ENCODE assay signal across 11 cellular contexts in the genomic region with DNA sequence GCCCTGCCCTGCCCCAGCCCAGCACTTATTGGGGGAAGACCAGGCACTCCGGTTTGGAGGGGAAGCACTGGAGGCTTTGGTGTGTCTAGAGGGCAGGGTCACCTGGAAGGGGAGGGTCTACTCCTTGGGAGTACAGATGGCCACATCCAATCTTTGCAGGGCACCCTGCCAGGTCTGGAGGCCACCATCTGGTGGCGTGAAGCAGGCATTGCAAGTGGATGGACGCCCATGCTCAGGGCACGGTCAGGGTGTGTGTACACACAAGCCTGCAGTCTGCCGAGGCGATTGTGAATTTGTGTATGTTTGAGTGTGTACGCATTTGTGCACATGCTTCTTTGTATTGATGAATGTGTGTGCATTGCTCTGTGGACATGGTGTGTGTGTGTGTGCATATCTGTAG. TPM values are rescaled to one million over a fixed set of nuclear protein-coding genes. Genes with fewer than 3 reads are reported as not detected.
A peak's percentile ranks its signal among the peaks of the same experiment; 100 is the strongest.
DNase-seq lines count a peak whose midpoint lies in the region; ATAC-seq, FAIRE-seq and TF ChIP-seq lines count a peak whose summit lies in the region.
"Not testable (repeated sequence)": the region's sequence is repeated elsewhere in the genome, so short reads cannot be mapped to it uniquely, and the experiment has no call there.
"Had no signal": no experiment of that assay in that cellular context is flagged by ENCODE, and none has a peak within 500 bp of the region (broad histone marks: within the 10 kb centered on the region; RNA-seq: fewer than 3 reads in every experiment).

No MANE protein-coding gene starts in this region.

- not testable (repeated sequence) for TF ChIP-seq EP300 in K562 (IDR thresholded peaks at IDR 0.05; ENCODE audit: low read length)

- intact Hi-C loops in activated B cell treated with CpG ODN at 0.5 μM for 24 hours (cut with micrococcal nuclease); K562 (cut with micrococcal nuclease); Right ventricle myocardium inferior (cut with DNase I); left lung (cut with DNase I); psoas muscle (cut with DNase I): not testable (repeated sequence)

- H3K4me1 ChIP-seq in DOHH2 (ENCODE audit: control insufficient read depth, low read length); KMS-11 (ENCODE audit: low read depth, poor library complexity, severe bottlenecking); left lung; psoas muscle: not testable (repeated sequence)
- H3K4me1 ChIP-seq in K562 (replicated peaks in 1 of 2; ENCODE audit: control insufficient read depth in 2 of 2, insufficient read depth in 2 of 2, low read length in 2 of 2): peaks cover 0 to 10% of the 10 kb centered on the region in 2 experiments; a peak in 2 of 5 replicates

- POLR2A ChIA-PET in activated B cell treated with CpG ODN at 0.5 μM for 24 hours (lab: Charles Lee); K562 (lab: Yijun Ruan, JAX): not testable (repeated sequence)

- H3F3A ChIP-seq in DOHH2 (ENCODE audit: control insufficient read depth, insufficient read depth): not testable (repeated sequence)

- H3K9me3 ChIP-seq in DOHH2 (ENCODE audit: control insufficient read depth, insufficient read depth, low read length); K562 (replicated peaks; ENCODE audit: control insufficient read depth, insufficient read depth, low read depth, low read length); left lung; psoas muscle: not testable (repeated sequence)

- BruUV-seq in K562 (replicated peaks; lab: Mats Ljungman, UMichigan): not testable (repeated sequence)

- not testable (repeated sequence) for H3K27me3 Mint-ChIP-seq in activated B cell treated with CpG ODN at 0.5 μM for 24 hours

- not testable (repeated sequence) for H3K79me2 ChIP-seq in DOHH2 (ENCODE audit: control insufficient read depth, low read length); KMS-11 (ENCODE audit: insufficient read depth, low read depth); K562 (ENCODE audit: control insufficient read depth, insufficient read depth, low read length)

- peak; percentile 97 for FAIRE-seq in K562 (lab: Jason Lieb, UNC)

- CTCF ChIA-PET in activated B cell treated with CpG ODN at 0.5 μM for 24 hours (lab: Charles Lee): not testable (repeated sequence)
- CTCF ChIA-PET in K562 (lab: Yijun Ruan, JAX; ENCODE audit: low intra/inter-chr PET ratio): interaction anchor here (0.9 to 1.0 kb wide), 4 partner anchors 81 to 85 kb away, joined by 3 to 4 read pairs (median 4); no protein-coding TSS in a partner anchor

- not testable (repeated sequence) for H3K36me3 Mint-ChIP-seq in activated B cell treated with CpG ODN at 0.5 μM for 24 hours (ENCODE audit: low read depth)

- H3K4me2 ChIP-seq in DOHH2 (ENCODE audit: low read length); KMS-11; K562 (ENCODE audit: insufficient read depth, low read length): not testable (repeated sequence)

- not testable (repeated sequence) for H3K9ac ChIP-seq in KMS-11; K562 (ENCODE audit: insufficient read depth in 1 of 2, low read depth in 2 of 2, low read length in 2 of 2)

- not testable (repeated sequence) for H3K27ac Mint-ChIP-seq in activated B cell treated with CpG ODN at 0.5 μM for 24 hours

- H3K9me2 ChIP-seq in DOHH2 (replicated peaks; ENCODE audit: control insufficient read depth, low read length): not testable (repeated sequence)

- not testable (repeated sequence) for H3K9me3 Mint-ChIP-seq in activated B cell treated with CpG ODN at 0.5 μM for 24 hours

- H3K27me3 ChIP-seq in DOHH2 (ENCODE audit: control insufficient read depth, low read length); KMS-11 (ENCODE audit: insufficient read depth, low read depth); K562 (ENCODE audit: control insufficient read depth in 2 of 2, insufficient read depth in 2 of 2, low read length in 2 of 2); psoas muscle (ENCODE audit: insufficient read depth in 3 of 3, low read length in 2 of 3): not testable (repeated sequence)
- peaks cover 0 to 30% of the 10 kb centered on the region in 2 donors for H3K27me3 ChIP-seq in left lung

- not testable (repeated sequence) for H4K20me1 ChIP-seq in DOHH2 (ENCODE audit: control insufficient read depth, insufficient read depth, low read depth, low read length); KMS-11 (ENCODE audit: insufficient read depth); K562 (replicated peaks; ENCODE audit: control insufficient read depth, insufficient read depth, low read length)

- in situ Hi-C loops in K562 (cut with MboI): not testable (repeated sequence)

- TF ChIP-seq POLR2A in K562 (conservative IDR thresholded peaks at IDR 0.05): not testable (repeated sequence)

- TF ChIP-seq RAD21 in K562 (CRISPR knock-in tag; conservative IDR thresholded peaks at IDR 0.05 in 1 of 2, IDR thresholded peaks at IDR 0.05 in 1 of 2): not testable (repeated sequence)

- peak; percentile 26 for TF ChIP-seq CTCF in DOHH2 (IDR thresholded peaks at IDR 0.05; ENCODE audit: low read depth, low read length, poor library complexity, severe bottlenecking)
- peak; percentile 36; the same call in 1 of the 2 replicates for TF ChIP-seq CTCF in KMS-11 (conservative IDR thresholded peaks at IDR 0.05; ENCODE audit: low read depth, low read length)
- not testable (repeated sequence) for TF ChIP-seq CTCF in activated B cell treated with CpG ODN at 0.5 μM for 24 hours (IDR thresholded peaks at IDR 0.05); K562 (IDR thresholded peaks at IDR 0.05 in 2 of 3, conservative IDR thresholded peaks at IDR 0.05 in 1 of 3; ENCODE audit: insufficient read depth in 2 of 3, low read depth in 1 of 3, low read length in 3 of 3)
- TF ChIP-seq CTCF in left lung (IDR thresholded peaks at IDR 0.05): peak in 1 of 2 donors; percentile 11
- TF ChIP-seq CTCF in psoas muscle (IDR thresholded peaks at IDR 0.05): peak; percentile 19

- DNase-seq in activated B cell treated with CpG ODN at 0.5 μM for 24 hours; K562 (ENCODE audit: extremely low read depth in 1 of 4, low spot score in 3 of 4); Right ventricle myocardium inferior (ENCODE audit: missing footprints); left lung; psoas muscle: not testable (repeated sequence)

- H3K27ac ChIP-seq in DOHH2 (ENCODE audit: low read depth, low read length); KMS-11; K562 (ENCODE audit: extremely low read depth, low read depth, low read length); left lung; psoas muscle: not testable (repeated sequence)

- H2AFZ ChIP-seq in KMS-11 (ENCODE audit: low read depth); K562 (ENCODE audit: low read depth, low read length): not testable (repeated sequence)

- not testable (repeated sequence) for H3K4me3 Mint-ChIP-seq in activated B cell treated with CpG ODN at 0.5 μM for 24 hours

- not testable (repeated sequence) for H3K4me1 Mint-ChIP-seq in activated B cell treated with CpG ODN at 0.5 μM for 24 hours

- ATAC-seq in activated B cell treated with CpG ODN at 0.5 μM for 24 hours (ENCODE audit: low read depth) (peak; percentile 41), K562 (peak; percentile 75), Right ventricle myocardium inferior (peak; percentile 63), left lung (peak; percentile 70), psoas muscle (peak; percentile 63 to 88 (median 76))

- H3K4me3 ChIP-seq in DOHH2 (ENCODE audit: low read length); KMS-11 (IDR thresholded peaks at IDR 0.05; ENCODE audit: insufficient read depth, low read depth, low read length); K562; left lung; psoas muscle: not testable (repeated sequence)

- H3K9me1 ChIP-seq in K562 (ENCODE audit: control insufficient read depth, insufficient read depth, low read length): not testable (repeated sequence)

- not testable (repeated sequence) for H3K36me3 ChIP-seq in DOHH2 (ENCODE audit: control insufficient read depth, low read length); KMS-11 (ENCODE audit: insufficient read depth); K562 (ENCODE audit: control insufficient read depth, insufficient read depth, low read length); left lung; psoas muscle (ENCODE audit: insufficient read depth in 1 of 2, low read depth in 1 of 2)

- no CpG with 5 or more reads among the region's 7 CpGs for WGBS in K562 (ENCODE audit: insufficient coverage, low coverage, missing lambda C conversion rate)
- WGBS in psoas muscle, 3 donors: no CpG with 5 or more reads among the region's 7 CpGs

RNA-seq across cellular contexts. Expression of a gene that starts 36.4 kb away (rescaled TPM):
- total RNA-seq in activated B cell treated with CpG ODN at 0.5 μM for 24 hours (3,526 and 4,195 TPM in 2 replicates), K562 (2014; rRNA removed) (under 0.01 TPM in 2 replicates), K562 (2014; rRNA removed; fragmentation: Illumina TruSeq; extraction: Trizol) (28,565 and 32,823 TPM in 2 replicates), K562 (2015; rRNA removed; fragmentation: Illumina TruSeq; extraction: Trizol) (20,456 and 27,045 TPM in 2 replicates), K562 (2021) (2,231 and 2,538 TPM in 2 replicates), Right ventricle myocardium inferior (4,572 TPM), left lung (1,000 to 10,000 TPM; 2,748 to 3,444 TPM), psoas muscle (1,000 to 10,000 TPM; 1,264 to 5,208 (median 3,151) TPM)
- total RNA-seq in K562 (2011; cell fraction: chromatin; rRNA removed; ENCODE audit: low replicate concordance): under 0.01 TPM in 2 replicates
- under 0.01 and 21,200 TPM in 2 replicates for total RNA-seq in K562 (2011; cell fraction: nucleolus; rRNA removed)
- under 0.01 and 24,158 TPM in 2 replicates for total RNA-seq in K562 (2011; cell fraction: nucleoplasm; rRNA removed)
- polyA plus RNA-seq in K562 (2011; rRNA removed) (83.9 TPM in 1 of 2 replicates, not detected in the other), K562 (2014; fragmentation: Illumina TruSeq; extraction: Trizol) (not detected in 2 replicates), K562 (2014; fragmentation: Nextera tagmentation; extraction: Ambion mirVana) (1 to 10 TPM in 1 of 2 experiments, not detected in 1; 3.0 TPM), K562 (2014; rRNA removed) (not detected in 2 replicates), psoas muscle (not detected)
- polyA plus RNA-seq in K562 (2011; cell fraction: cytosol; rRNA removed): under 0.01 TPM in 1 of 2 replicates, not detected in the other
- under 0.01 and 1,424 TPM in 2 replicates for polyA plus RNA-seq in K562 (2011; cell fraction: nucleus; rRNA removed)
- polyA plus RNA-seq in K562 (2012): 25.1 TPM in 1 of 2 replicates, not detected in the other
- 10,756 and 20,531 TPM in 2 replicates for polyA minus RNA-seq in K562 (2011; rRNA and poly(A)+ RNA removed)
- 58,964 and 66,171 TPM in 2 replicates for polyA minus RNA-seq in K562 (2011; cell fraction: cytosol; rRNA and poly(A)+ RNA removed)
- 66,769 and 85,880 TPM in 2 replicates for polyA minus RNA-seq in K562 (2011; cell fraction: nucleus; rRNA and poly(A)+ RNA removed)
- total RNA-seq: G401 had no signal
- polyA plus RNA-seq: IgD-negative memory B cell, mammary epithelial cell, sigmoid colon had no signal

RNA-seq across cellular contexts. Expression of a gene that starts 37.2 kb away (rescaled TPM):
- total RNA-seq in activated B cell treated with CpG ODN at 0.5 μM for 24 hours: 3,526 and 4,195 TPM in 2 replicates
- total RNA-seq in K562 (2011; cell fraction: chromatin; rRNA removed; ENCODE audit: low replicate concordance): under 0.01 TPM in 2 replicates
- total RNA-seq in K562 (2011; cell fraction: nucleolus; rRNA removed): under 0.01 and 21,200 TPM in 2 replicates
- total RNA-seq in K562 (2011; cell fraction: nucleoplasm; rRNA removed): under 0.01 and 24,158 TPM in 2 replicates
- total RNA-seq in K562 (2014; rRNA removed): under 0.01 TPM in 2 replicates
- total RNA-seq in K562 (2014; rRNA removed; fragmentation: Illumina TruSeq; extraction: Trizol): 28,565 and 32,823 TPM in 2 replicates
- 20,456 and 27,045 TPM in 2 replicates for total RNA-seq in K562 (2015; rRNA removed; fragmentation: Illumina TruSeq; extraction: Trizol)
- 2,231 and 2,538 TPM in 2 replicates for total RNA-seq in K562 (2021)
- 83.9 TPM in 1 of 2 replicates, not detected in the other for polyA plus RNA-seq in K562 (2011; rRNA removed)
- polyA plus RNA-seq in K562 (2011; cell fraction: cytosol; rRNA removed): under 0.01 TPM in 1 of 2 replicates, not detected in the other
- polyA plus RNA-seq in K562 (2011; cell fraction: nucleus; rRNA removed): under 0.01 and 1,424 TPM in 2 replicates
- 25.1 TPM in 1 of 2 replicates, not detected in the other for polyA plus RNA-seq in K562 (2012)
- polyA plus RNA-seq in K562 (2014; fragmentation: Illumina TruSeq; extraction: Trizol): not detected in 2 replicates
- polyA plus RNA-seq in K562 (2014; fragmentation: Nextera tagmentation; extraction: Ambion mirVana): 1 to 10 TPM in 1 of 2 experiments, not detected in 1; 3.0 TPM
- polyA plus RNA-seq in K562 (2014; rRNA removed): not detected in 2 replicates
- polyA minus RNA-seq in K562 (2011; rRNA and poly(A)+ RNA removed): 10,756 and 20,531 TPM in 2 replicates
- 58,964 and 66,171 TPM in 2 replicates for polyA minus RNA-seq in K562 (2011; cell fraction: cytosol; rRNA and poly(A)+ RNA removed)
- 66,769 and 85,880 TPM in 2 replicates for polyA minus RNA-seq in K562 (2011; cell fraction: nucleus; rRNA and poly(A)+ RNA removed)
- total RNA-seq in Right ventricle myocardium inferior: 4,572 TPM
- 1,000 to 10,000 TPM; 2,748 to 3,444 TPM for total RNA-seq in left lung
- total RNA-seq in psoas muscle: 1,000 to 10,000 TPM; 1,264 to 5,208 (median 3,151) TPM
- polyA plus RNA-seq in psoas muscle: not detected
- total RNA-seq: G401 had no signal
- polyA plus RNA-seq: IgD-negative memory B cell, mammary epithelial cell, sigmoid colon had no signal
